In genomic region chr5:151892393-151892792, GRCh38 we compare ENCODE assay signal across 28 cellular contexts. TPM values are rescaled to one million over a fixed set of nuclear protein-coding genes. Genes with fewer than 3 reads are reported as not detected.
DNase-seq lines count a peak whose midpoint lies in the region; ATAC-seq, FAIRE-seq and TF ChIP-seq lines count a peak whose summit lies in the region.
"Had no signal": no experiment of that assay in that cellular context is flagged by ENCODE, and none has a peak within 500 bp of the region (broad histone marks: within the 10 kb centered on the region; RNA-seq: fewer than 3 reads in every experiment).

No MANE protein-coding gene starts in this region.

- TF ChIP-seq RAD21 in Ishikawa (IDR thresholded peaks at IDR 0.05; ENCODE audit: low read depth) = no peak

- FAIRE-seq in RCC 7860 (lab: Jason Lieb, UNC) = no peak
- FAIRE-seq: H1 had no signal

- H3K27me3 Mint-ChIP-seq in activated CD4-positive, alpha-beta T cell treated with anti-CD3 and anti-CD28 coated beads for 36 hours = no peaks in the 10 kb centered on the region
- H3K27me3 Mint-ChIP-seq: activated naive CD4-positive, alpha-beta T cell treated with anti-CD3 and anti-CD28 coated beads, Interleukin-2, amount 10 ng/mL, durations not matched to agents 7 days and 5 days; CD4-positive, CD25-positive, alpha-beta regulatory T cell; effector memory CD8-positive, alpha-beta T cell; type B pancreatic cell had no signal

- intact Hi-C loops in activated CD4-positive, alpha-beta T cell treated with anti-CD3 and anti-CD28 coated beads for 36 hours (cut with DNase I, micrococcal nuclease) = no loop called here

- H3K27ac Mint-ChIP-seq in activated CD4-positive, alpha-beta T cell treated with anti-CD3 and anti-CD28 coated beads for 36 hours = no peak overlapping the region
- H3K27ac Mint-ChIP-seq: activated naive CD4-positive, alpha-beta T cell treated with anti-CD3 and anti-CD28 coated beads, Interleukin-2, amount 10 ng/mL, durations not matched to agents 7 days and 5 days; activated T-helper 1 cell treated with anti-CD3 and anti-CD28 coated beads, Interleukin-12 subunit alpha, Interleukin-12 subunit beta, Interleukin-2, Interleukin-4 antibody, amounts not matched to agents 30 ng/mL and 10 ng/mL and 1 ng/mL, durations not matched to agents 14 hours and 24 hours and 36 hours; CD4-positive, CD25-positive, alpha-beta regulatory T cell; effector memory CD8-positive, alpha-beta T cell; immature natural killer cell; T-helper 2 cell treated with Interferon-gamma antibody and Interleukin-4, amounts not matched to agents 5 μg/mL and 100 μg/mL, for 36 hours; type B pancreatic cell had no signal

- H3K9me3 Mint-ChIP-seq in activated CD4-positive, alpha-beta T cell treated with anti-CD3 and anti-CD28 coated beads for 36 hours (ENCODE audit: low read depth) = no peaks in the 10 kb centered on the region
- H3K9me3 Mint-ChIP-seq: activated naive CD4-positive, alpha-beta T cell treated with anti-CD3 and anti-CD28 coated beads, Interleukin-2, amount 10 ng/mL, durations not matched to agents 7 days and 5 days; activated T-helper 1 cell treated with anti-CD3 and anti-CD28 coated beads, Interleukin-12 subunit alpha, Interleukin-12 subunit beta, Interleukin-2, Interleukin-4 antibody, amounts not matched to agents 30 ng/mL and 10 ng/mL and 1 ng/mL, durations not matched to agents 14 hours and 24 hours and 36 hours; CD4-positive, CD25-positive, alpha-beta regulatory T cell; effector memory CD8-positive, alpha-beta T cell; immature natural killer cell; T-helper 2 cell treated with Interferon-gamma antibody and Interleukin-4, amounts not matched to agents 5 μg/mL and 100 μg/mL, for 36 hours; type B pancreatic cell had no signal

- DNase-seq in DMS153 treated with DMSO at 0.1 percent for 48 hours (lab: John Stamatoyannopoulos, UW; ENCODE audit: unreplicated experiment) = peak; percentile 2
- DNase-seq in NCI-H2227 (lab: John Stamatoyannopoulos, UW; ENCODE audit: unreplicated experiment) = peak; percentile 60
- peak; percentile 80 to 88 for DNase-seq in SHP77 (lab: John Stamatoyannopoulos, UW)
- DNase-seq in activated CD4-positive, alpha-beta T cell treated with anti-CD3 and anti-CD28 coated beads for 36 hours = no peak
- no peak for DNase-seq in NCI-H524 treated with DMSO at 0.1 percent for 48 hours (lab: John Stamatoyannopoulos, UW)
- DNase-seq in RCC 7860 (ENCODE audit: low spot score) = no peak
- DNase-seq: activated naive CD4-positive, alpha-beta T cell treated with anti-CD3 and anti-CD28 coated beads, Interleukin-2, amount 10 ng/mL, durations not matched to agents 7 days and 5 days; amygdala; CD4-positive, CD25-positive, alpha-beta regulatory T cell; colonic mucosa; DND-41; effector memory CD8-positive, alpha-beta T cell; foreskin melanocyte; immature natural killer cell; mesenchymal stem cell had no signal

- H3K36me3 Mint-ChIP-seq in activated CD4-positive, alpha-beta T cell treated with anti-CD3 and anti-CD28 coated beads for 36 hours (ENCODE audit: low read depth) = no peaks in the 10 kb centered on the region
- H3K36me3 Mint-ChIP-seq: activated naive CD4-positive, alpha-beta T cell treated with anti-CD3 and anti-CD28 coated beads, Interleukin-2, amount 10 ng/mL, durations not matched to agents 7 days and 5 days; CD4-positive, CD25-positive, alpha-beta regulatory T cell; immature natural killer cell; type B pancreatic cell had no signal

- no peak for TF ChIP-seq EP300 in Ishikawa (IDR thresholded peaks at IDR 0.05; ENCODE audit: borderline replicate concordance)

- CTCF ChIA-PET in activated CD4-positive, alpha-beta T cell treated with anti-CD3 and anti-CD28 coated beads for 36 hours (lab: Charles Lee) = no interaction called here

- ATAC-seq in HG03457 (IDR thresholded peaks at IDR 0.05; ENCODE audit: unreplicated experiment) = no peak
- ATAC-seq in activated CD4-positive, alpha-beta T cell treated with anti-CD3 and anti-CD28 coated beads for 36 hours = no peak
- ATAC-seq: effector memory CD8-positive, alpha-beta T cell; left lobe of liver had no signal

- POLR2A ChIA-PET in activated CD4-positive, alpha-beta T cell treated with anti-CD3 and anti-CD28 coated beads for 36 hours (lab: Charles Lee) = no interaction called here

- no peaks in the 10 kb centered on the region for H3K4me1 Mint-ChIP-seq in activated CD4-positive, alpha-beta T cell treated with anti-CD3 and anti-CD28 coated beads for 36 hours
- H3K4me1 Mint-ChIP-seq: activated naive CD4-positive, alpha-beta T cell treated with anti-CD3 and anti-CD28 coated beads, Interleukin-2, amount 10 ng/mL, durations not matched to agents 7 days and 5 days; CD4-positive, CD25-positive, alpha-beta regulatory T cell; immature natural killer cell had no signal

- H3K4me3 Mint-ChIP-seq in activated CD4-positive, alpha-beta T cell treated with anti-CD3 and anti-CD28 coated beads for 36 hours = no peak overlapping the region
- H3K4me3 Mint-ChIP-seq: activated naive CD4-positive, alpha-beta T cell treated with anti-CD3 and anti-CD28 coated beads, Interleukin-2, amount 10 ng/mL, durations not matched to agents 7 days and 5 days; activated T-helper 1 cell treated with anti-CD3 and anti-CD28 coated beads, Interleukin-12 subunit alpha, Interleukin-12 subunit beta, Interleukin-2, Interleukin-4 antibody, amounts not matched to agents 30 ng/mL and 10 ng/mL and 1 ng/mL, durations not matched to agents 14 hours and 24 hours and 36 hours; CD4-positive, CD25-positive, alpha-beta regulatory T cell; effector memory CD8-positive, alpha-beta T cell; immature natural killer cell; T-helper 2 cell treated with Interferon-gamma antibody and Interleukin-4, amounts not matched to agents 5 μg/mL and 100 μg/mL, for 36 hours; type B pancreatic cell had no signal

TF ChIP-seq in Ishikawa, 13 proteins besides CTCF, POLR2A, EP300 and RAD21:
- no peak for TF ChIP-seq USF1 (IDR thresholded peaks at IDR 0.05)
- no peak for TF ChIP-seq TEAD4 (IDR thresholded peaks at IDR 0.05)
- no peak for TF ChIP-seq MAX (IDR thresholded peaks at IDR 0.05)
- peak; percentile 50 for TF ChIP-seq NFIC (IDR thresholded peaks at IDR 0.05)
- no peak for TF ChIP-seq TCF12 (IDR thresholded peaks at IDR 0.05; ENCODE audit: low read depth)

RNA-seq across cellular contexts. Expression of gene GLRA1, which starts 32.3 kb away (rescaled TPM):
- total RNA-seq in activated CD4-positive, alpha-beta T cell treated with anti-CD3 and anti-CD28 coated beads for 36 hours = not detected
- total RNA-seq: activated T-helper 1 cell treated with anti-CD3 and anti-CD28 coated beads, Interleukin-12 subunit alpha, Interleukin-12 subunit beta, Interleukin-2, Interleukin-4 antibody, amounts not matched to agents 30 ng/mL and 10 ng/mL and 1 ng/mL, durations not matched to agents 14 hours and 24 hours and 36 hours; CD4-positive, CD25-positive, alpha-beta regulatory T cell; colonic mucosa; esophagus muscularis mucosa; H1; HT1080; left lobe of liver; myocyte; NCI-H460; prostate gland; subcutaneous adipose tissue had no signal

Comparison
In these comparisons a context has a peak if more than half of its experiments do, and no peak if none do; other contexts are left out.
1. DNase-seq: peak in DMS153 treated with DMSO at 0.1 percent for 48 hours (single experiment), NCI-H2227 (single experiment) and SHP77 (2 of 2); none in activated CD4-positive, alpha-beta T cell treated with anti-CD3 and anti-CD28 coated beads for 36 hours (single experiment), NCI-H524 treated with DMSO at 0.1 percent for 48 hours (single experiment) and RCC 7860 (single experiment).